ENCODE assay signal across 24 cellular contexts in the genomic region with DNA sequence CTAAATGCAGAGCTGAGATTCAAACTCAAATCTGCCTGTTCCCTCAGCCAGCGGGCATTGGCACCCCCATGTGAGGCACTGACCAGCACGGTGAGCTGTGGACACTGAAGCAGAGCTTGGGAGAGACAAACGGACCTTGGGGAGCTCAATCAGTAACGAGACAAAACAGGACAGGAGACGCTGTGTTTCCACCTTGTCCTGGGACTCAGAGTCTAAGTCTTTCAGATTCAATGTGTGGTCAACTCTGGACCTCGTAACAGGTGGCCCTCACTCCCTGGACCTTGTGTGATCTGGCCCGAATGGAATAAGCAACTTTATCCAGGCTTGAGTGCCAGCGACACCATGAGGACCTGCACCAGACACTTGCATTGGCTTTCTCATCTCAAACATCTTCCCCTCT.
"Had no signal": no experiment of that assay in that cellular context is flagged by ENCODE, and none has a peak within 500 bp of the region (broad histone marks: within the 10 kb centered on the region; RNA-seq: fewer than 3 reads in every experiment).

No MANE protein-coding gene starts in this region.

- DNase-seq: activated CD4-positive, alpha-beta memory T cell treated with anti-CD3 and anti-CD28 coated beads, Interleukin-2, amount 10 ng/mL, durations not matched to agents 7 days and 5 days; activated CD4-positive, alpha-beta T cell treated with anti-CD3 and anti-CD28 coated beads, Interleukin-2, amount 10 ng/mL, durations not matched to agents 24 days and 14 days; activated effector memory CD4-positive, alpha-beta T cell treated with anti-CD3 and anti-CD28 coated beads, Interleukin-2, amount 50 U/mL, for 16 hours; activated naive CD4-positive, alpha-beta T cell treated with anti-CD3 and anti-CD28 coated beads, Interleukin-2, amount 50 U/mL, for 16 hours; anterior cingulate cortex; body of pancreas; dermis blood vessel endothelial cell; effector memory CD4-positive, alpha-beta T cell; glutamatergic neuron; immature natural killer cell; kidney glomerular epithelial cell; left lung; natural killer cell; retina; spleen; stimulated activated CD4-positive, alpha-beta T cell treated with anti-CD3 and anti-CD28 coated beads, Interleukin-4, amount 100 ng/mL, for 1 hour; stimulated activated naive CD4-positive, alpha-beta T cell; upper lobe of right lung had no signal

- H3K27me3 ChIP-seq: body of pancreas, left lung, spleen, upper lobe of right lung had no signal

- H3K4me3 ChIP-seq: body of pancreas, cardiac muscle cell, hepatocyte, left lung, spleen, upper lobe of right lung had no signal

- ATAC-seq: activated CD4-positive, CD25-positive, alpha-beta regulatory T cell treated with anti-CD3 and anti-CD28 coated beads, Interleukin-2, amount 50 U/mL, for 24 hours; body of pancreas; esophagus mucosa; left lung; natural killer cell; upper lobe of right lung had no signal

- H3K27ac Mint-ChIP-seq: activated CD4-positive, alpha-beta memory T cell treated with anti-CD3 and anti-CD28 coated beads, Interleukin-2, amount 10 ng/mL, durations not matched to agents 7 days and 5 days; activated CD4-positive, alpha-beta T cell treated with anti-CD3 and anti-CD28 coated beads, Interleukin-2, amount 10 ng/mL, durations not matched to agents 24 days and 14 days; progenitor cell of endocrine pancreas had no signal

- H3K4me3 Mint-ChIP-seq: activated CD4-positive, alpha-beta memory T cell treated with anti-CD3 and anti-CD28 coated beads, Interleukin-2, amount 10 ng/mL, durations not matched to agents 7 days and 5 days; activated CD4-positive, alpha-beta T cell treated with anti-CD3 and anti-CD28 coated beads, Interleukin-2, amount 10 ng/mL, durations not matched to agents 24 days and 14 days; natural killer cell had no signal

- H3K4me1 ChIP-seq: body of pancreas had no signal

- H3K36me3 ChIP-seq: cardiac muscle cell, left lung, spleen, upper lobe of right lung had no signal

- H3K9me3 ChIP-seq: body of pancreas, left lung, upper lobe of right lung had no signal

- H3K27ac ChIP-seq: body of pancreas, cardiac muscle cell, hepatocyte, left lung, spleen, upper lobe of right lung, VCaP had no signal

- H3K36me3 Mint-ChIP-seq: natural killer cell had no signal
